Comparison of ENCODE assay signal across 18 cellular contexts in genomic region chr6:82877213-82878195, GRCh38.
DNase-seq lines count a peak whose midpoint lies in the region; FAIRE-seq and TF ChIP-seq lines count a peak whose summit lies in the region.
"Had no signal": no experiment of that assay in that cellular context is flagged by ENCODE, and none has a peak within 500 bp of the region (broad histone marks: within the 10 kb centered on the region; RNA-seq: fewer than 3 reads in every experiment).

No MANE protein-coding gene starts in this region.

- BruUV-seq in endothelial cell of umbilical vein (replicated peaks; lab: Mats Ljungman, UMichigan): no TSS peak

- no peak overlapping the region for H2AFZ ChIP-seq in endothelial cell of umbilical vein (ENCODE audit: low read depth, low read length)
- H2AFZ ChIP-seq: neural progenitor cell had no signal

- H3K4me1 ChIP-seq in endothelial cell of umbilical vein (ENCODE audit: control insufficient read depth, extremely low read depth, insufficient read depth, low read length) (peaks cover 34% of the 10 kb centered on the region), prostate gland (replicated peaks) (no peaks in the 10 kb centered on the region), transverse colon (peaks cover 0 to 10% (median 3%) of the 10 kb centered on the region in 4 donors), testis (peaks cover under 1% of the 10 kb centered on the region)
- H3K4me1 ChIP-seq: BLaER1 treated with 17β-estradiol and CSF1 and Interleukin-3, amounts not matched to agents 10 nM and 100 nM; upper lobe of left lung had no signal

- CTCF ChIA-PET in endothelial cell of umbilical vein (lab: Charles Lee): interaction anchor here (0.6 to 1.4 kb wide), 2 partner anchors 35 to 37 kb away, joined by 3 read pairs; no protein-coding TSS in a partner anchor

- H3K4me2 ChIP-seq in endothelial cell of umbilical vein (ENCODE audit: insufficient read depth, low read length): no peak overlapping the region
- H3K4me2 ChIP-seq: BLaER1 treated with 17β-estradiol and CSF1 and Interleukin-3, amounts not matched to agents 10 nM and 100 nM; neural progenitor cell had no signal

- POLR2A ChIA-PET in endothelial cell of umbilical vein (lab: Charles Lee): no interaction called here

- H3K4me3 ChIP-seq in MG63: no peak overlapping the region
- no peak overlapping the region for H3K4me3 ChIP-seq in endothelial cell of umbilical vein (replicated peaks in 1 of 3; ENCODE audit: insufficient read depth in 1 of 3, low read depth in 1 of 3, low read length in 3 of 3)
- no peak overlapping the region for H3K4me3 ChIP-seq in prostate gland
- no peak overlapping the region for H3K4me3 ChIP-seq in transverse colon
- H3K4me3 ChIP-seq in testis: no peak overlapping the region
- H3K4me3 ChIP-seq: BLaER1 treated with 17β-estradiol and CSF1 and Interleukin-3, amounts not matched to agents 10 nM and 100 nM; neural progenitor cell; upper lobe of left lung had no signal

- dilution Hi-C loops in endothelial cell of umbilical vein (cut with MboI; ENCODE audit: extremely low pct_ligation_motif_present, low sequenced_read_pairs): no loop called here

- H3K9me1 ChIP-seq in endothelial cell of umbilical vein (replicated peaks; ENCODE audit: control insufficient read depth, extremely low read depth, insufficient read depth, low read length): no peaks in the 10 kb centered on the region

- no peak overlapping the region for H3K27ac ChIP-seq in endothelial cell of umbilical vein (ENCODE audit: insufficient read depth, low read depth, low read length)
- H3K27ac ChIP-seq in prostate gland: no peak overlapping the region
- H3K27ac ChIP-seq in transverse colon: no peak overlapping the region
- no peak overlapping the region for H3K27ac ChIP-seq in testis
- H3K27ac ChIP-seq: BLaER1 treated with 17β-estradiol and CSF1 and Interleukin-3, amounts not matched to agents 10 nM and 100 nM; neural progenitor cell; upper lobe of left lung had no signal

- intact Hi-C loops in endothelial cell of umbilical vein (cut with micrococcal nuclease): no loop called here
- intact Hi-C loops in prostate gland (cut with DNase I): no loop called here
- intact Hi-C loops in transverse colon (cut with DNase I; ENCODE audit: low total_unique reads): no loop called here
- intact Hi-C loops in testis (cut with DNase I; ENCODE audit: low total_unique reads): no loop called here

- TF ChIP-seq EP300 in transverse colon (IDR thresholded peaks at IDR 0.05; ENCODE audit: low read depth): no peak

- 36% methylated on average over 4 of the region's 4 CpGs for WGBS in prostate gland
- WGBS in transverse colon (ENCODE audit: low coverage in 1 of 2), 2 donors: 30 to 50% methylated on average over 1 to 4 of the region's 4 CpGs
- 41 to 69% methylated on average over 4 of the region's 4 CpGs for WGBS in testis, 2 donors

- H3K79me2 ChIP-seq in endothelial cell of umbilical vein (ENCODE audit: control insufficient read depth, insufficient read depth, low read length): no peaks in the 10 kb centered on the region

- no peaks in the 10 kb centered on the region for H3K27me3 ChIP-seq in MG63
- H3K27me3 ChIP-seq in endothelial cell of umbilical vein (ENCODE audit: control insufficient read depth in 2 of 2, insufficient read depth in 2 of 2, low read length in 2 of 2): no peaks in the 10 kb centered on the region
- H3K27me3 ChIP-seq in prostate gland (replicated peaks; ENCODE audit: insufficient read depth): no peaks in the 10 kb centered on the region
- peaks cover 34% of the 10 kb centered on the region for H3K27me3 ChIP-seq in transverse colon
- H3K27me3 ChIP-seq in testis: no peaks in the 10 kb centered on the region
- H3K27me3 ChIP-seq: BLaER1 treated with 17β-estradiol and CSF1 and Interleukin-3, amounts not matched to agents 10 nM and 100 nM; neural progenitor cell; upper lobe of left lung had no signal

- TF ChIP-seq CTCF in endothelial cell of umbilical vein (IDR thresholded peaks at IDR 0.05; ENCODE audit: extremely low read depth in 1 of 2, insufficient read depth in 1 of 2, low read depth in 1 of 2, low read length in 2 of 2) (no peak), prostate gland (IDR thresholded peaks at IDR 0.05) (no peak), transverse colon (IDR thresholded peaks at IDR 0.05) (no peak), testis (IDR thresholded peaks at IDR 0.05) (no peak)

- H3K9me3 ChIP-seq in MG63 (no peaks in the 10 kb centered on the region), endothelial cell of umbilical vein (replicated peaks; ENCODE audit: control insufficient read depth, insufficient read depth, low read length) (no peaks in the 10 kb centered on the region), prostate gland (no peaks in the 10 kb centered on the region), transverse colon (no peaks in the 10 kb centered on the region), testis (no peaks in the 10 kb centered on the region)
- H3K9me3 ChIP-seq: BLaER1 treated with 17β-estradiol and CSF1 and Interleukin-3, amounts not matched to agents 10 nM and 100 nM; upper lobe of left lung had no signal

- peak; percentile 24 for FAIRE-seq in endothelial cell of umbilical vein (lab: Jason Lieb, UNC)

- no peak overlapping the region for H3K9ac ChIP-seq in endothelial cell of umbilical vein (replicated peaks; ENCODE audit: extremely low read depth, insufficient read depth, low read length)
- H3K9ac ChIP-seq: BLaER1 treated with 17β-estradiol and CSF1 and Interleukin-3, amounts not matched to agents 10 nM and 100 nM; neural progenitor cell had no signal

- DNase-seq in Daoy (ENCODE audit: low read depth): peak; percentile 88
- peak; percentile 53 for DNase-seq in MG63
- DNase-seq in endothelial cell of umbilical vein (ENCODE audit: low read depth, low spot score): peak; percentile 18
- DNase-seq in prostate gland (ENCODE audit: low spot score): peak; percentile 59
- no peak for DNase-seq in transverse colon
- DNase-seq in effector CD8-positive, alpha-beta T cell (lab: John Stamatoyannopoulos, UW): no peak
- DNase-seq in KBM-7: no peak
- DNase-seq in testis: no peak
- DNase-seq: activated CD4-positive, CD25-positive, alpha-beta regulatory T cell treated with anti-CD3 and anti-CD28 coated beads, Interleukin-2, amount 50 U/mL, for 72 hours; HCEC 1CT; Kasumi-1; NCI-H187; NCI-H69; RPMI8226; T-helper 2 cell; upper lobe of left lung had no signal

- no peaks in the 10 kb centered on the region for H4K20me1 ChIP-seq in endothelial cell of umbilical vein (replicated peaks; ENCODE audit: control insufficient read depth, extremely low read depth, insufficient read depth, low read length)
- H4K20me1 ChIP-seq: BLaER1 treated with 17β-estradiol and CSF1 and Interleukin-3, amounts not matched to agents 10 nM and 100 nM had no signal

- in situ Hi-C loops in transverse colon (cut with MboI; ENCODE audit: low pct_ligation_motif_present in 1 of 4, low pct_unique_long_range_greater_than_20kb in 1 of 4, low sequenced_read_pairs in 3 of 4) (no loop called here), KBM-7 (cut with MboI; ENCODE audit: low pct_unique_long_range_greater_than_20kb, low sequenced_read_pairs) (no loop called here)

- H3K36me3 ChIP-seq in MG63: no peaks in the 10 kb centered on the region
- no peaks in the 10 kb centered on the region for H3K36me3 ChIP-seq in endothelial cell of umbilical vein (ENCODE audit: control insufficient read depth in 2 of 2, extremely low read depth in 1 of 2, insufficient read depth in 2 of 2, low read length in 2 of 2)
- no peaks in the 10 kb centered on the region for H3K36me3 ChIP-seq in prostate gland
- no peaks in the 10 kb centered on the region for H3K36me3 ChIP-seq in transverse colon
- H3K36me3 ChIP-seq in testis (ENCODE audit: low read depth, missing control alignments): no peaks in the 10 kb centered on the region
- H3K36me3 ChIP-seq: BLaER1 treated with 17β-estradiol and CSF1 and Interleukin-3, amounts not matched to agents 10 nM and 100 nM; neural progenitor cell; upper lobe of left lung had no signal

- no peak for TF ChIP-seq POLR2A in endothelial cell of umbilical vein (IDR thresholded peaks at IDR 0.05; ENCODE audit: low read depth, low read length)
- no peak for TF ChIP-seq POLR2A in prostate gland (IDR thresholded peaks at IDR 0.05)
- no peak for TF ChIP-seq POLR2A in transverse colon (IDR thresholded peaks at IDR 0.05)
- no peak for TF ChIP-seq POLR2A in testis (IDR thresholded peaks at IDR 0.05)

TF ChIP-seq in endothelial cell of umbilical vein, 7 proteins besides CTCF, POLR2A, EP300 and RAD21:
- TF ChIP-seq MAX (IDR thresholded peaks at IDR 0.05; ENCODE audit: insufficient read depth, insufficient read length) (no peak), MYC (IDR thresholded peaks at IDR 0.05; ENCODE audit: low read depth, low read length) (no peak), EZH2 (IDR thresholded peaks at IDR 0.05; ENCODE audit: borderline replicate concordance, low read depth, low read length, severe bottlenecking) (no peak), JUN (IDR thresholded peaks at IDR 0.05; ENCODE audit: borderline replicate concordance, insufficient read depth, insufficient read length, low read depth) (no peak), FOS (IDR thresholded peaks at IDR 0.05; ENCODE audit: borderline replicate concordance, insufficient read depth, low read length) (no peak)

Comparison
In these comparisons a context has a peak if more than half of its experiments do, and no peak if none do; other contexts are left out.
1. DNase-seq: peak in Daoy (single experiment), MG63 (single experiment), endothelial cell of umbilical vein (single experiment) and prostate gland (single experiment); none in transverse colon (single experiment), effector CD8-positive, alpha-beta T cell (single experiment), KBM-7 (single experiment) and testis (single experiment).